In the genomic region with DNA sequence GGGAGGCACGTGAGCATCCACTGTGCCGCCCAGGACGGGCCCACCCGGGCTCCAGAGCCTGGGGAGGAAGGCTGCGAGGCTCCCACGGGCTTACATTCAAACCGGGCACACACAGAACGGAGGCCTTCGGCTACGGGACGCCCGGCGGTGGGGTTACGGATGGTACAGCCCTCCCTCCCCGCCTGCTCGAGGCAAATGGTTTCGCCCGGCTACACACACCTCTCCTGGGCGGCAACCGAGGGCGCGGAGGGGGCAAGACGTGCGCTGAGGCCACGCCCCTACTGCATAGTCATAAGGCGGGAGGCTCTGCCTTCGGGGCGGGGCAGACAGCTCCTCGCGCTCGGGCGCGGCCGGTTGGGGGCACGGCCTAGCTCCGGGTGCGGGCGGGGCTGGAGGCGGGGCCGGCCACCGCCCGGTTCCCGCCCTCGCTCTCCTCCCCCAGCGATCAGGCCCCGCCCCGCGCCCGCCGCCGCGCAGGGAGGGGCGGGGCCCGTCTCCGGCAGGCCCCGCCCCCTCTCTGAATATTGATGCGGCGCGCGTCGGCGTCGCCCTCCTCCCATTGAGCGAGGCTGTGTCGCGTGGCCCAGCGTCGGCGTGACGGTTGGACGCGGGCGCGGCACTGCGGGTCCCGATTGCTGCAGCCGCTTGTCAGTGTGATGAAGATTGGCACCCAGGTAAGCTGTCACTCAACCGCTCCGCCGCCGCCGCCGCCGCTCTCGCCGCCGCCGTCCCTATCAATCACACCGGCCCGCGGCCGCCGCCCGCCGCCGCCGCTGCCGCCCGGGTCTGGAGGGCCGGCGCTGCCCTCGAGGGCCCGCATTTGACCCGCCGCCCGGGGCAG, we compare ENCODE assay signal across 7 cellular contexts. TPM values are rescaled to one million over a fixed set of nuclear protein-coding genes. Genes with fewer than 3 reads are reported as not detected.
DNase-seq lines count a peak whose midpoint lies in the region; ATAC-seq and TF ChIP-seq lines count a peak whose summit lies in the region.

A gene with protein sequence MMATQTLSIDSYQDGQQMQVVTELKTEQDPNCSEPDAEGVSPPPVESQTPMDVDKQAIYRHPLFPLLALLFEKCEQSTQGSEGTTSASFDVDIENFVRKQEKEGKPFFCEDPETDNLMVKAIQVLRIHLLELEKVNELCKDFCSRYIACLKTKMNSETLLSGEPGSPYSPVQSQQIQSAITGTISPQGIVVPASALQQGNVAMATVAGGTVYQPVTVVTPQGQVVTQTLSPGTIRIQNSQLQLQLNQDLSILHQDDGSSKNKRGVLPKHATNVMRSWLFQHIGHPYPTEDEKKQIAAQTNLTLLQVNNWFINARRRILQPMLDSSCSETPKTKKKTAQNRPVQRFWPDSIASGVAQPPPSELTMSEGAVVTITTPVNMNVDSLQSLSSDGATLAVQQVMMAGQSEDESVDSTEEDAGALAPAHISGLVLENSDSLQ (plus strand): TSS at position 572 of the 841 bp plus-strand sequence. CDS start 29,820 bp downstream, outside the sequence.

- H3K36me3 ChIP-seq in hepatocyte (replicated peaks; ENCODE audit: insufficient read depth, low read depth), result no peaks in the 10 kb centered on the region

- peak within 1 kb of the TSS; percentile 79 for H2AFZ ChIP-seq in hepatocyte

- H3K9me3 ChIP-seq in hepatocyte (ENCODE audit: low read depth), result no peaks in the 10 kb centered on the region

- peaks cover 38% of the 10 kb centered on the region for H3K79me2 ChIP-seq in hepatocyte

- peak within 1 kb of the TSS; percentile 100 for H3K27ac ChIP-seq in hepatocyte

- H3K9me2 ChIP-seq in hepatocyte (replicated peaks; ENCODE audit: insufficient read depth), result no peaks in the 10 kb centered on the region

- peaks cover 25% of the 10 kb centered on the region for H3K4me1 ChIP-seq in hepatocyte (ENCODE audit: insufficient read depth)

- H3K27me3 ChIP-seq in hepatocyte, result no peaks in the 10 kb centered on the region

- DNase-seq in NCI-H2081 treated with DMSO at 0.1 percent for 48 hours (lab: John Stamatoyannopoulos, UW) (peak; percentile 84), T1000 (lab: John Stamatoyannopoulos, UW) (peak; percentile 97), astrocyte of the hippocampus (ENCODE audit: low read depth, low spot score) (peak; percentile 100), hepatocyte (ENCODE audit: low spot score) (peak; percentile 100), renal cortical epithelial cell (ENCODE audit: low read depth) (peak; percentile 88)

- peak within 1 kb of the TSS; percentile 97 for H3K4me3 ChIP-seq in hepatocyte

- ATAC-seq in GM18517 (IDR thresholded peaks at IDR 0.05; ENCODE audit: unreplicated experiment), result peak; percentile 88
- ATAC-seq in HG03045 (IDR thresholded peaks at IDR 0.05; ENCODE audit: unreplicated experiment), result peak; percentile 84

- TF ChIP-seq CTCF in hepatocyte (IDR thresholded peaks at IDR 0.05; ENCODE audit: poor library complexity), result no peak

- under 1% methylated on average over 25 of the region's 106 CpGs for WGBS in hepatocyte (ENCODE audit: low lambda C conversion rate, missing lambda C conversion rate)

- no peaks in the 10 kb centered on the region for H4K20me1 ChIP-seq in hepatocyte (ENCODE audit: insufficient read depth, poor library complexity, severe bottlenecking)

- H3K4me2 ChIP-seq in hepatocyte, result peak within 1 kb of the TSS; percentile 97

RNA-seq across cellular contexts. Expression of the gene that starts here (rescaled TPM):
- total RNA-seq in hepatocyte (13.4 and 13.6 TPM in 2 replicates), renal cortical epithelial cell (14.1 and 26.4 TPM in 2 replicates)
- polyA plus RNA-seq in hepatocyte, result 11.0 and 21.6 TPM in 2 replicates

Comparison
In these comparisons a context has a peak if more than half of its experiments do, and no peak if none do; other contexts are left out.
1. Peak in every context shown above with its lines: DNase-seq, ATAC-seq, H3K4me3 ChIP-seq and H3K27ac ChIP-seq.